Comparison of ENCODE assay signal across 8 cellular contexts in genomic region chr1:177170756-177171535, GRCh38. TPM values are rescaled to one million over a fixed set of nuclear protein-coding genes. Genes with fewer than 3 reads are reported as not detected.
DNase-seq lines count a peak whose midpoint lies in the region; ATAC-seq, FAIRE-seq and TF ChIP-seq lines count a peak whose summit lies in the region.

Gene BRINP2, plus strand, starts transcription at chr1:177170958. Its CDS starts 58,919 bp downstream, at chr1:177229877.

- H3K9me3 ChIP-seq in H1 (ENCODE audit: insufficient read depth in 2 of 2, low read depth in 1 of 2, low read length in 1 of 2), result no peaks in the 10 kb centered on the region
- H3K9me3 ChIP-seq in mucosa of descending colon, result no peaks in the 10 kb centered on the region

- no peak within 1 kb of the TSS for H3K56ac ChIP-seq in H1 (replicated peaks; ENCODE audit: insufficient read length, low read depth, low read length)

- H3K4ac ChIP-seq in H1 (replicated peaks; ENCODE audit: insufficient read length, low read depth, low read length), result no peak within 1 kb of the TSS

- ATAC-seq in mucosa of descending colon, result peak; percentile 82

- CTCF ChIA-PET in HEK293T (lab: Yijun Ruan, JAX) (interaction anchor here (2.1 kb wide), 1 partner anchor 11 kb away, joined by 9 read pairs; no protein-coding TSS in a partner anchor), H1 (lab: Charles Lee; ENCODE audit: partially characterized antibody) (interaction anchor here (0.8 to 3.6 kb wide), 10 partner anchors 10 to 274 kb away, joined by 3 to 32 read pairs (median 3); no protein-coding TSS in a partner anchor)

- peak; percentile 75 for FAIRE-seq in H1 (lab: Jason Lieb, UNC)
- FAIRE-seq in GM19239 (lab: Jason Lieb, UNC), result no peak

- no peak for TF ChIP-seq EP300 in H1 (IDR thresholded peaks at IDR 0.05; ENCODE audit: borderline replicate concordance in 1 of 2, low read depth in 2 of 2, low read length in 2 of 2)

- no peak within 1 kb of the TSS for H2BK20ac ChIP-seq in H1 (ENCODE audit: low read length)

- no peak within 1 kb of the TSS for H3K14ac ChIP-seq in H1 (ENCODE audit: insufficient read length)

- H2AK5ac ChIP-seq in H1 (ENCODE audit: low read depth, low read length), result no peak within 1 kb of the TSS

- intact Hi-C loops in mucosa of descending colon (cut with DNase I, micrococcal nuclease), result no loop called here

- H3K4me2 ChIP-seq in H1 (ENCODE audit: insufficient read depth in 1 of 2, low read depth in 2 of 2, low read length in 2 of 2), result peak within 1 kb of the TSS; percentile 75 to 77

- H2BK12ac ChIP-seq in H1 (ENCODE audit: low read depth, low read length), result no peak within 1 kb of the TSS

- no peak; a peak in 1 of 4 replicates for TF ChIP-seq RAD21 in H1 (IDR thresholded peaks at IDR 0.05 in 1 of 2, conservative IDR thresholded peaks at IDR 0.05 in 1 of 2; ENCODE audit: low read depth in 2 of 2, low read length in 2 of 2)

- no peak within 1 kb of the TSS for H4K91ac ChIP-seq in H1 (replicated peaks; ENCODE audit: insufficient read length, low read length)

- no peaks in the 10 kb centered on the region for H3K79me2 ChIP-seq in H1 (ENCODE audit: control insufficient read depth in 1 of 2, insufficient read depth in 2 of 2, low read length in 2 of 2)

- no peak within 1 kb of the TSS for H3K23ac ChIP-seq in H1 (ENCODE audit: insufficient read length)

- H3K18ac ChIP-seq in H1 (ENCODE audit: extremely low read depth, low read length), result no peak within 1 kb of the TSS

- no peak within 1 kb of the TSS for H4K8ac ChIP-seq in H1 (ENCODE audit: extremely low read depth, insufficient read depth, low read length)

- H2AFZ ChIP-seq in H1 (ENCODE audit: low read length), result no peak within 1 kb of the TSS; the same call in 1 of the 2 replicates

- WGBS in H1 (ENCODE audit: extremely low coverage in 1 of 2, insufficient coverage in 1 of 2, insufficient read length in 1 of 2, insufficient replicate concordance in 2 of 2, low coverage in 1 of 2, low lambda C conversion rate in 2 of 2, missing lambda C conversion rate in 1 of 2), 2 experiments, result 3% methylated on average over 47 of the region's 49 CpGs; no CpG with 5 or more reads in 1 of the 2 experiments

- POLR2A ChIA-PET in HEK293T (lab: Yijun Ruan, JAX) (no interaction called here), H1 (lab: Charles Lee; ENCODE audit: partially characterized antibody) (interaction anchor here (0.8 to 1.1 kb wide), 2 partner anchors 9 to 186 kb away, joined by 3 to 5 read pairs; no protein-coding TSS in a partner anchor)

- no peaks in the 10 kb centered on the region for H3K79me1 ChIP-seq in H1 (ENCODE audit: low read depth, low read length)

- H3K23me2 ChIP-seq in H1 (ENCODE audit: low read depth, low read length), result peaks cover 6% of the 10 kb centered on the region

- H3K9ac ChIP-seq in H1 (replicated peaks in 1 of 4; ENCODE audit: extremely low read depth in 1 of 4, low read depth in 3 of 4, low read length in 3 of 4), result no peak within 1 kb of the TSS; a peak in 1 of 7 replicates

- peak within 1 kb of the TSS; percentile 46 to 71 (median 54) for H3K4me3 ChIP-seq in H1 (ENCODE audit: extremely low read depth in 1 of 4, insufficient read depth in 2 of 4, low read depth in 3 of 4, low read length in 4 of 4)
- no peak within 1 kb of the TSS for H3K4me3 ChIP-seq in mucosa of descending colon

- peak; percentile 17 for DNase-seq in DMS114 treated with DMSO at 0.1 percent for 48 hours (lab: John Stamatoyannopoulos, UW; ENCODE audit: unreplicated experiment)
- DNase-seq in HEK293T (ENCODE audit: extremely low spot score), result peak; percentile 74
- DNase-seq in NCI-H510A (lab: John Stamatoyannopoulos, UW), result peak; percentile 66
- DNase-seq in H1 (ENCODE audit: low read depth in 1 of 2, low spot score in 2 of 2), result peak; percentile 46 to 89
- DNase-seq in mucosa of descending colon, result peak; percentile 40 to 62 (median 47)
- DNase-seq in GM19239 (ENCODE audit: insufficient read length, low spot score), result no peak
- DNase-seq in activated CD4-positive, alpha-beta T cell treated with anti-CD3 and anti-CD28 coated beads for 1 hour, result no peak
- no peak for DNase-seq in RKO (ENCODE audit: low spot score)

- H4K20me1 ChIP-seq in H1 (replicated peaks in 1 of 2; ENCODE audit: control insufficient read depth in 1 of 2, insufficient read depth in 2 of 2, low read length in 2 of 2), result peaks cover 0 to 5% of the 10 kb centered on the region in 2 experiments

- no peak within 1 kb of the TSS for H2BK120ac ChIP-seq in H1 (replicated peaks; ENCODE audit: low read depth, low read length)

- no peak within 1 kb of the TSS for H2BK15ac ChIP-seq in H1 (ENCODE audit: low read length)

- no peak within 1 kb of the TSS for H4K5ac ChIP-seq in H1 (ENCODE audit: insufficient read length, low read depth, low read length)

- no peak for TF ChIP-seq POLR2A in H1 (IDR thresholded peaks at IDR 0.05; ENCODE audit: control extremely low read depth in 1 of 2, low read depth in 2 of 2, low read length in 2 of 2)

- H3K27me3 ChIP-seq in H1 (replicated peaks in 1 of 4; ENCODE audit: control insufficient read depth in 3 of 4, extremely low read depth in 1 of 4, insufficient read depth in 3 of 4, low read length in 3 of 4), result peaks cover 24 to 61% (median 52%) of the 10 kb centered on the region in 4 experiments

- H3K4me1 ChIP-seq in H1 (replicated peaks in 1 of 4; ENCODE audit: control insufficient read depth in 3 of 4, insufficient read depth in 4 of 4, low read length in 3 of 4) (peaks cover 0 to 4% (median 2%) of the 10 kb centered on the region in 4 experiments; a peak in 5 of 7 replicates), mucosa of descending colon (ENCODE audit: low read depth) (no peaks in the 10 kb centered on the region)

- H3K36me3 ChIP-seq in H1 (ENCODE audit: control insufficient read depth in 2 of 4, insufficient read depth in 4 of 4, low read length in 3 of 4) (no peaks in the 10 kb centered on the region), mucosa of descending colon (ENCODE audit: low read depth) (no peaks in the 10 kb centered on the region)

- TF ChIP-seq CTCF in H1 (IDR thresholded peaks at IDR 0.05; ENCODE audit: control extremely low read depth in 1 of 3, insufficient read depth in 1 of 3, low read depth in 1 of 3, low read length in 3 of 3) (no peak), mucosa of descending colon (IDR thresholded peaks at IDR 0.05) (no peak)

- no peak within 1 kb of the TSS for H2BK5ac ChIP-seq in H1 (ENCODE audit: low read depth, low read length)

- H3K27ac ChIP-seq in H1 (ENCODE audit: low read depth, low read length), result no peak within 1 kb of the TSS

TF ChIP-seq in HEK293T, 16 proteins besides CTCF, POLR2A, EP300 and RAD21:
- TF ChIP-seq FOXK2 (IDR thresholded peaks at IDR 0.05), result no peak
- no peak for TF ChIP-seq PKNOX1 (IDR thresholded peaks at IDR 0.05)
- no peak for TF ChIP-seq NFRKB (IDR thresholded peaks at IDR 0.05)
- TF ChIP-seq HDGF (IDR thresholded peaks at IDR 0.05; ENCODE audit: borderline replicate concordance), result no peak
- no peak for TF ChIP-seq FOXM1 (IDR thresholded peaks at IDR 0.05; ENCODE audit: borderline replicate concordance)
- TF ChIP-seq ARNT (IDR thresholded peaks at IDR 0.05), result no peak
- no peak for TF ChIP-seq SP1 (IDR thresholded peaks at IDR 0.05)
- no peak for TF ChIP-seq FOXA1 (IDR thresholded peaks at IDR 0.05)
- no peak for TF ChIP-seq LEF1 (IDR thresholded peaks at IDR 0.05; ENCODE audit: borderline replicate concordance)
- no peak for TF ChIP-seq BHLHE40 (IDR thresholded peaks at IDR 0.05; ENCODE audit: borderline replicate concordance)
- TF ChIP-seq SUZ12 (IDR thresholded peaks at IDR 0.05), result no peak
- TF ChIP-seq ELF4 (IDR thresholded peaks at IDR 0.05), result no peak

TF ChIP-seq in H1, 55 proteins besides CTCF, POLR2A, EP300 and RAD21 (continues in another document):
- TF ChIP-seq GTF2F1 (IDR thresholded peaks at IDR 0.05; ENCODE audit: borderline replicate concordance, low read depth, low read length) (no peak), E2F6 (IDR thresholded peaks at IDR 0.05) (no peak; the same call in 1 of the 2 replicates), SUZ12 (IDR thresholded peaks at IDR 0.05; ENCODE audit: low read length) (peak; percentile 77), KDM4A (IDR thresholded peaks at IDR 0.05; ENCODE audit: low read depth, low read length, severe bottlenecking) (peak; percentile 60), CHD2 (IDR thresholded peaks at IDR 0.05; ENCODE audit: low read length) (peak; percentile 74), TBP (IDR thresholded peaks at IDR 0.05; ENCODE audit: low read depth, low read length) (peak; percentile 80), SP2 (IDR thresholded peaks at IDR 0.05; ENCODE audit: low read length) (peak; percentile 69), TAF1 (IDR thresholded peaks at IDR 0.05; ENCODE audit: low read depth, low read length) (peak; percentile 79), ZNF274 (IDR thresholded peaks at IDR 0.05; ENCODE audit: borderline replicate concordance, extremely low read depth, low read length) (no peak), CBX5 (IDR thresholded peaks at IDR 0.05; ENCODE audit: low read depth, low read length) (no peak), ASH2L (IDR thresholded peaks at IDR 0.05; ENCODE audit: low read length) (peak; percentile 85), TCF12 (IDR thresholded peaks at IDR 0.05; ENCODE audit: low read depth, low read length) (no peak), POLR2AphosphoS5 (IDR thresholded peaks at IDR 0.05; ENCODE audit: low read depth, low read length) (peak; percentile 45; the same call in 1 of the 2 replicates), CBX8 (IDR thresholded peaks at IDR 0.05; ENCODE audit: borderline replicate concordance, low read depth, low read length) (no peak), KDM1A (IDR thresholded peaks at IDR 0.05; ENCODE audit: borderline replicate concordance, low read length) (no peak; the same call in 1 of the 2 replicates), GABPA (IDR thresholded peaks at IDR 0.05; ENCODE audit: borderline replicate concordance, insufficient read depth, low read length) (no peak), CREB1 (IDR thresholded peaks at IDR 0.05) (no peak)

RNA-seq across cellular contexts. Expression of gene BRINP2, which starts in this region (rescaled TPM):
- 0.39 and 0.42 TPM in 2 replicates for total RNA-seq in H1 (2021; fragmentation: NEBNext Ultra II Directional; extraction: Animal tissue kit (Norgen Biotek cat#: 25700))
- polyA plus RNA-seq in H1 (2011; rRNA removed), result 0.22 and 0.42 TPM in 2 replicates
- polyA plus RNA-seq in H1 (2011; cell fraction: cytosol; rRNA removed), result 0.32 TPM
- 0.68 TPM for polyA plus RNA-seq in H1 (2011; cell fraction: nucleus; rRNA removed)
- polyA plus RNA-seq in H1 (2012, experiment 1 of 2), result 0.30 to 0.42 TPM (median 0.34 TPM) in 4 replicates
- polyA plus RNA-seq in H1 (2012, experiment 2 of 2), result 0.08 TPM
- polyA plus RNA-seq in H1 (2013, experiment 1 of 2), result 0.41 TPM
- polyA plus RNA-seq in H1 (2013, experiment 2 of 2), result 0.40 TPM
- polyA minus RNA-seq in H1 (2011; rRNA and poly(A)+ RNA removed), result 0.76 and 1.1 TPM in 2 replicates
- not detected for polyA minus RNA-seq in H1 (2011; cell fraction: cytosol; rRNA and poly(A)+ RNA removed)
- polyA minus RNA-seq in H1 (2011; cell fraction: nucleus; rRNA and poly(A)+ RNA removed), result 0.20 TPM
- under 1 TPM in 1 of 3 donors, not detected in 2; 0.13 TPM for total RNA-seq in mucosa of descending colon

Comparison
In these comparisons a context has a peak if more than half of its experiments do, and no peak if none do; other contexts are left out.
1. Peak in DNase-seq and ATAC-seq in mucosa of descending colon; RNA of the gene not detected or under 1 TPM.
2. DNase-seq: peak in DMS114 treated with DMSO at 0.1 percent for 48 hours (single experiment), HEK293T (single experiment), NCI-H510A (single experiment) and H1 (2 of 2); none in GM19239 (single experiment), activated CD4-positive, alpha-beta T cell treated with anti-CD3 and anti-CD28 coated beads for 1 hour (single experiment) and RKO (single experiment).